In genomic region chr7:76359111-76359986, GRCh38 we compare ENCODE assay signal across 8 cellular contexts. TPM values are rescaled to one million over a fixed set of nuclear protein-coding genes. Genes with fewer than 3 reads are reported as not detected.
DNase-seq lines count a peak whose midpoint lies in the region; ATAC-seq and TF ChIP-seq lines count a peak whose summit lies in the region.

No MANE protein-coding gene starts in this region.

- no peaks in the 10 kb centered on the region for H3K27me3 ChIP-seq in H7 (ENCODE audit: control insufficient read depth, insufficient read depth, low read length)

- peaks cover 34 to 41% of the 10 kb centered on the region in 2 donors for H3K4me1 Mint-ChIP-seq in natural killer cell treated with Interleukin-12 subunit alpha and Interleukin-12 subunit beta and Interleukin-15 and Interleukin-18, amount 100 ng/mL, for 72 hours (ENCODE audit: low read depth in 2 of 2)

- peaks cover 0 to 2% of the 10 kb centered on the region in 2 donors for H3K27me3 Mint-ChIP-seq in natural killer cell treated with Interleukin-12 subunit alpha and Interleukin-12 subunit beta and Interleukin-15 and Interleukin-18, amount 100 ng/mL, for 72 hours

- H3K36me3 ChIP-seq in H7 (replicated peaks; ENCODE audit: control insufficient read depth, insufficient read depth, low read length) = peaks cover 12% of the 10 kb centered on the region

- H3K9me3 Mint-ChIP-seq in natural killer cell treated with Interleukin-12 subunit alpha and Interleukin-12 subunit beta and Interleukin-15 and Interleukin-18, amount 100 ng/mL, for 72 hours = no peaks in the 10 kb centered on the region

- peak overlapping the region; percentile 93 to 94 for H3K27ac Mint-ChIP-seq in natural killer cell treated with Interleukin-12 subunit alpha and Interleukin-12 subunit beta and Interleukin-15 and Interleukin-18, amount 100 ng/mL, for 72 hours

- POLR2A ChIA-PET in RWPE1 (lab: Yijun Ruan, JAX; ENCODE audit: low non-redundant PET) = interaction anchor here (1.0 kb wide), 1 partner anchor 41 kb away, joined by 4 read pairs; no protein-coding TSS in a partner anchor

- TF ChIP-seq CTCF in RWPE1 (conservative IDR thresholded peaks at IDR 0.05; ENCODE audit: low read depth) = peak; percentile 94

- CTCF ChIA-PET in RWPE1 (lab: Yijun Ruan, JAX) = interaction anchor here (0.6 to 0.8 kb wide), 5 partner anchors 10 to 181 kb away, joined by 3 to 4 read pairs (median 3); no protein-coding TSS in a partner anchor

- H3K4me3 Mint-ChIP-seq in natural killer cell treated with Interleukin-12 subunit alpha and Interleukin-12 subunit beta and Interleukin-15 and Interleukin-18, amount 100 ng/mL, for 72 hours = peak overlapping the region; percentile 95

- DNase-seq in ELR (ENCODE audit: low read depth) (peak; percentile 98), H7 (peak; percentile 98), LoVo (ENCODE audit: low spot score) (peak; percentile 100), RWPE1 (ENCODE audit: low spot score) (peak; percentile 98), fibroblast of peridontal ligament (ENCODE audit: extremely low read depth) (peak; percentile 98)
- peak; percentile 92 for DNase-seq in activated T-helper 9 cell treated with anti-CD3 and anti-CD28 coated beads, Interleukin-2, amount 50 U/mL, for 16 hours (ENCODE audit: low read depth)
- peak; percentile 98 for DNase-seq in natural killer cell treated with Interleukin-12 subunit alpha and Interleukin-12 subunit beta and Interleukin-15 and Interleukin-18, amount 100 ng/mL, for 72 hours (ENCODE audit: low spot score)
- peak; percentile 93 for DNase-seq in stimulated activated naive CD8-positive, alpha-beta T cell treated with anti-CD3 and anti-CD28 coated beads, Interleukin-15, Interleukin-2, amounts not matched to agents 100 U/mL and 50 U/mL, for 24 hours

- ATAC-seq in natural killer cell treated with Interleukin-12 subunit alpha and Interleukin-12 subunit beta and Interleukin-15 and Interleukin-18, amount 100 ng/mL, for 72 hours = peak; percentile 97
- peak; percentile 97 for ATAC-seq in stimulated activated naive CD8-positive, alpha-beta T cell treated with anti-CD3 and anti-CD28 coated beads, Interleukin-15, Interleukin-2, amounts not matched to agents 100 U/mL and 50 U/mL, for 24 hours

- peak overlapping the region; percentile 92 for H3K27ac ChIP-seq in RWPE1

- peaks cover 21% of the 10 kb centered on the region for H3K36me3 Mint-ChIP-seq in natural killer cell treated with Interleukin-12 subunit alpha and Interleukin-12 subunit beta and Interleukin-15 and Interleukin-18, amount 100 ng/mL, for 72 hours

- peak overlapping the region; percentile 98 for H3K4me3 ChIP-seq in H7 (ENCODE audit: insufficient read depth, low read depth, low read length)

RNA-seq across cellular contexts. Expression of gene YWHAG, which starts 0.6 kb away (rescaled TPM):
- 83.2 and 91.8 TPM in 2 replicates for total RNA-seq in H7 (2014; rRNA removed; shearing (Covaris generic))
- total RNA-seq in natural killer cell treated with Interleukin-12 subunit alpha and Interleukin-12 subunit beta and Interleukin-15 and Interleukin-18, amount 100 ng/mL, for 72 hours = 100 to 1,000 TPM; 115 to 154 TPM

RNA-seq across cellular contexts. Expression of gene SSC4D, which starts 50.1 kb away (rescaled TPM):
- total RNA-seq in H7 (2014; rRNA removed; shearing (Covaris generic)) = 19.6 and 25.5 TPM in 2 replicates
- total RNA-seq in natural killer cell treated with Interleukin-12 subunit alpha and Interleukin-12 subunit beta and Interleukin-15 and Interleukin-18, amount 100 ng/mL, for 72 hours = under 1 TPM; 0.24 to 0.47 TPM

RNA-seq across cellular contexts. Expression of gene HSPB1, which starts 56.9 kb away (rescaled TPM):
- 62.3 and 80.7 TPM in 2 replicates for total RNA-seq in H7 (2014; rRNA removed; shearing (Covaris generic))
- total RNA-seq in natural killer cell treated with Interleukin-12 subunit alpha and Interleukin-12 subunit beta and Interleukin-15 and Interleukin-18, amount 100 ng/mL, for 72 hours = 10 to 100 TPM; 13.3 to 30.3 TPM

Comparison
In these comparisons a context has a peak if more than half of its experiments do, and no peak if none do; other contexts are left out.
1. Peak in every context shown above with its lines: DNase-seq, ATAC-seq, H3K4me3 ChIP-seq and H3K27ac ChIP-seq.
2. RNA of gene SSC4D, which starts 50.1 kb away (total RNA-seq): 19.6 to 25.5 TPM in H7; 0.24 to 0.47 TPM in natural killer cell treated with Interleukin-12 subunit alpha and Interleukin-12 subunit beta and Interleukin-15 and Interleukin-18, amount 100 ng/mL, for 72 hours; every median in the first group is over 10 times any median in the second.